ENCODE assay signal across 8 cellular contexts in genomic region chrX:86148594-86148993, GRCh38. TPM values are rescaled to one million over a fixed set of nuclear protein-coding genes. Genes with fewer than 3 reads are reported as not detected.
A peak's percentile ranks its signal among the peaks of the same experiment; 100 is the strongest.
DNase-seq lines count a peak whose midpoint lies in the region; ATAC-seq, FAIRE-seq and TF ChIP-seq lines count a peak whose summit lies in the region.

No MANE protein-coding gene starts in this region.

- FAIRE-seq in GM12891 (lab: Jason Lieb, UNC), result no peak

- no peak overlapping the region for H4K91ac ChIP-seq in trophoblast cell (ENCODE audit: low read depth, low read length)

- H3K36me3 ChIP-seq in esophagus squamous epithelium (no peaks in the 10 kb centered on the region), trophoblast cell (ENCODE audit: control insufficient read depth in 1 of 2, insufficient read depth in 2 of 2, low read length in 2 of 2) (no peaks in the 10 kb centered on the region)

- H2BK12ac ChIP-seq in trophoblast cell (ENCODE audit: low read length), result no peak overlapping the region

- no peak overlapping the region for H4K8ac ChIP-seq in trophoblast cell (ENCODE audit: low read depth, low read length)

- H3K4ac ChIP-seq in trophoblast cell (ENCODE audit: low read depth, low read length), result no peak overlapping the region

- TF ChIP-seq CTCF in LNCaP clone FGC (IDR thresholded peaks at IDR 0.05; ENCODE audit: control insufficient read depth, extremely low read depth, insufficient read depth) (no peak), esophagus squamous epithelium (IDR thresholded peaks at IDR 0.05) (no peak)

- no peak overlapping the region for H2BK120ac ChIP-seq in trophoblast cell (ENCODE audit: insufficient read depth, low read length, poor library complexity)

- H3K9me3 ChIP-seq in esophagus squamous epithelium, result no peaks in the 10 kb centered on the region
- no peaks in the 10 kb centered on the region for H3K9me3 ChIP-seq in trophoblast cell (ENCODE audit: insufficient read depth, low read depth, low read length)

- H2AFZ ChIP-seq in trophoblast cell (ENCODE audit: insufficient read depth, low read length, poor library complexity), result peak overlapping the region; percentile 54

- intact Hi-C loops in esophagus squamous epithelium (cut with DNase I), result no loop called here

- H3K18ac ChIP-seq in trophoblast cell (ENCODE audit: low read length), result no peak overlapping the region

- H3K4me1 ChIP-seq in esophagus squamous epithelium (peaks cover 0 to 12% (median 0%) of the 10 kb centered on the region in 3 donors), trophoblast cell (ENCODE audit: control insufficient read depth in 1 of 2, insufficient read depth in 2 of 2, low read length in 2 of 2) (peaks cover 0 to 5% of the 10 kb centered on the region in 2 experiments)

- no peak overlapping the region for H4K12ac ChIP-seq in trophoblast cell (ENCODE audit: low read depth, low read length)

- DNase-seq in ELF-1 (ENCODE audit: low read depth, low spot score), result peak; percentile 38
- DNase-seq in LNCaP clone FGC (ENCODE audit: low read depth), result no peak
- no peak for DNase-seq in esophagus squamous epithelium (lab: John Stamatoyannopoulos, UW)
- DNase-seq in trophoblast cell, result no peak
- no peak for DNase-seq in superior temporal gyrus (ENCODE audit: extremely low spot score)
- DNase-seq in GM12891 (ENCODE audit: insufficient read length, low spot score), result no peak
- DNase-seq in NCI-H446 (lab: John Stamatoyannopoulos, UW), result no peak

- no peak overlapping the region for H3K27ac ChIP-seq in esophagus squamous epithelium
- no peak overlapping the region for H3K27ac ChIP-seq in trophoblast cell (ENCODE audit: low read depth, low read length)

- no peak for ATAC-seq in GM21786 (IDR thresholded peaks at IDR 0.05; ENCODE audit: unreplicated experiment)

- H2BK5ac ChIP-seq in trophoblast cell (ENCODE audit: low read depth, low read length, poor library complexity), result no peak overlapping the region

- H3K4me2 ChIP-seq in trophoblast cell (ENCODE audit: low read length), result peak overlapping the region; percentile 79

- 0 to 23% methylated on average over 15 to 18 of the region's 23 CpGs for WGBS in esophagus squamous epithelium, 2 donors
- WGBS in trophoblast cell (ENCODE audit: extremely low coverage, insufficient coverage, insufficient read length), result no CpG with 5 or more reads among the region's 23 CpGs

- no peak overlapping the region for H3K9ac ChIP-seq in trophoblast cell (ENCODE audit: low read length)

- no peaks in the 10 kb centered on the region for H3K79me2 ChIP-seq in trophoblast cell (ENCODE audit: control insufficient read depth, insufficient read depth, low read length, poor library complexity)

- H3K4me3 ChIP-seq in LNCaP clone FGC (ENCODE audit: low read depth, low read length) (peak overlapping the region; percentile 50), esophagus squamous epithelium (peak overlapping the region; percentile 25 to 61 (median 41)), trophoblast cell (ENCODE audit: low read depth, low read length) (peak overlapping the region; percentile 47)

- no peak overlapping the region for H2AK5ac ChIP-seq in trophoblast cell (ENCODE audit: low read length)

- no peak overlapping the region for H3K23ac ChIP-seq in trophoblast cell (ENCODE audit: low read length)

- TF ChIP-seq POLR2A in esophagus squamous epithelium (IDR thresholded peaks at IDR 0.05), result no peak
- no peak for TF ChIP-seq POLR2A in GM12891 (IDR thresholded peaks at IDR 0.05; ENCODE audit: low read depth, low read length)

- no peaks in the 10 kb centered on the region for H3K79me1 ChIP-seq in trophoblast cell (ENCODE audit: low read length)

- H3K27me3 ChIP-seq in esophagus squamous epithelium (peaks cover 0 to 32% (median 0%) of the 10 kb centered on the region in 4 donors), trophoblast cell (ENCODE audit: insufficient read depth, low read length) (peaks cover 9% of the 10 kb centered on the region)

- H3K14ac ChIP-seq in trophoblast cell (ENCODE audit: low read length), result no peak overlapping the region

TF ChIP-seq in GM12891, 5 proteins besides CTCF, POLR2A, EP300 and RAD21:
- no peak for TF ChIP-seq TAF1 (IDR thresholded peaks at IDR 0.05; ENCODE audit: low read depth, low read length)
- no peak for TF ChIP-seq POU2F2 (IDR thresholded peaks at IDR 0.05; ENCODE audit: low read depth, low read length)
- TF ChIP-seq POLR2AphosphoS5 (IDR thresholded peaks at IDR 0.05; ENCODE audit: low read depth, low read length), result no peak
- no peak for TF ChIP-seq PAX5 (IDR thresholded peaks at IDR 0.05; ENCODE audit: insufficient read depth, low read length, severe bottlenecking)
- no peak for TF ChIP-seq SPI1 (IDR thresholded peaks at IDR 0.05; ENCODE audit: low read depth, low read length)

RNA-seq across cellular contexts. Expression of gene DACH2, which starts 0.3 kb away (rescaled TPM):
- 1 to 10 TPM in 1 of 4 donors, not detected in 3; 1.3 TPM for total RNA-seq in esophagus squamous epithelium
- polyA plus RNA-seq in trophoblast cell (2013), result 0.34 and 0.51 TPM in 2 replicates
- not detected for polyA plus RNA-seq in GM12891 (2012; ENCODE audit: low read depth, missing spikeins)
